ENCODE assay signal across 9 cellular contexts in genomic region chr9:96327694-96328352, GRCh38. TPM values are rescaled to one million over a fixed set of nuclear protein-coding genes. Genes with fewer than 3 reads are reported as not detected.
DNase-seq lines count a peak whose midpoint lies in the region; ATAC-seq and TF ChIP-seq lines count a peak whose summit lies in the region.
"Had no signal": no experiment of that assay in that cellular context is flagged by ENCODE, and none has a peak within 500 bp of the region (broad histone marks: within the 10 kb centered on the region; RNA-seq: fewer than 3 reads in every experiment).

No MANE protein-coding gene starts in this region.

- no peak overlapping the region for H3K27ac ChIP-seq in foreskin keratinocyte

- H3K4me3 Mint-ChIP-seq in CD14-positive monocyte, result no peak overlapping the region
- no peak overlapping the region for H3K4me3 Mint-ChIP-seq in activated T-cell treated with anti-CD3 and anti-CD28 coated beads, Interleukin-2, amount 50 U/mL, for 4 hours
- no peak overlapping the region for H3K4me3 Mint-ChIP-seq in osteocyte (ENCODE audit: unreplicated experiment)

- TF ChIP-seq CTCF in CD14-positive monocyte (IDR thresholded peaks at IDR 0.05) (peak; percentile 92), foreskin keratinocyte (conservative IDR thresholded peaks at IDR 0.05) (peak; percentile 92), osteocyte (IDR thresholded peaks at IDR 0.05) (peak; percentile 85)

- H3K4me1 ChIP-seq in foreskin keratinocyte, result peaks cover 14% of the 10 kb centered on the region

- DNase-seq in CD14-positive monocyte (ENCODE audit: low spot score), result no peak
- peak; percentile 13 for DNase-seq in GM19238 (ENCODE audit: insufficient read length, low spot score)
- peak; percentile 37 for DNase-seq in NCI-H748 (lab: John Stamatoyannopoulos, UW; ENCODE audit: unreplicated experiment)
- peak; percentile 37 for DNase-seq in activated T-cell treated with anti-CD3 and anti-CD28 coated beads, Interleukin-2, amount 50 U/mL, for 4 hours
- peak; percentile 17 to 41 for DNase-seq in foreskin keratinocyte
- DNase-seq in osteocyte (ENCODE audit: extremely low spot score, unreplicated experiment), result no peak
- DNase-seq in ecto neural progenitor cell (ENCODE audit: low spot score), result no peak

- no peaks in the 10 kb centered on the region for H3K27me3 ChIP-seq in foreskin keratinocyte

- peak; percentile 52 to 69 for ATAC-seq in activated T-cell treated with anti-CD3 and anti-CD28 coated beads, Interleukin-2, amount 50 U/mL, for 4 hours
- ATAC-seq in foreskin keratinocyte (peak; percentile 69), HG03108 (IDR thresholded peaks at IDR 0.05; ENCODE audit: unreplicated experiment) (no peak)

- H3K9me3 Mint-ChIP-seq in CD14-positive monocyte (no peaks in the 10 kb centered on the region), osteocyte (ENCODE audit: unreplicated experiment) (no peaks in the 10 kb centered on the region)
- no peaks in the 10 kb centered on the region for H3K9me3 Mint-ChIP-seq in activated T-cell treated with anti-CD3 and anti-CD28 coated beads, Interleukin-2, amount 50 U/mL, for 4 hours

- H3K27me3 Mint-ChIP-seq in CD14-positive monocyte (ENCODE audit: low read depth in 3 of 3) (peaks cover 0 to 2% (median 2%) of the 10 kb centered on the region in 3 donors), osteocyte (ENCODE audit: unreplicated experiment) (no peaks in the 10 kb centered on the region)
- H3K27me3 Mint-ChIP-seq in activated T-cell treated with anti-CD3 and anti-CD28 coated beads, Interleukin-2, amount 50 U/mL, for 4 hours (ENCODE audit: low read depth), result no peaks in the 10 kb centered on the region

- H3K4me1 Mint-ChIP-seq in CD14-positive monocyte (no peaks in the 10 kb centered on the region), osteocyte (ENCODE audit: unreplicated experiment) (no peaks in the 10 kb centered on the region)
- H3K4me1 Mint-ChIP-seq in activated T-cell treated with anti-CD3 and anti-CD28 coated beads, Interleukin-2, amount 50 U/mL, for 4 hours (ENCODE audit: low read depth), result no peaks in the 10 kb centered on the region

- intact Hi-C loops in CD14-positive monocyte (cut with micrococcal nuclease), result loop anchor here in 1 of 2 donors (5.0 kb wide), 1 partner anchor 339 kb away; no protein-coding TSS in a partner anchor

- H3K27ac Mint-ChIP-seq in CD14-positive monocyte, result no peak overlapping the region
- H3K27ac Mint-ChIP-seq in osteocyte (ENCODE audit: unreplicated experiment), result no peak overlapping the region

- H3K36me3 Mint-ChIP-seq in CD14-positive monocyte (peaks cover 11 to 12% of the 10 kb centered on the region in 2 donors), osteocyte (ENCODE audit: unreplicated experiment) (peaks cover 4% of the 10 kb centered on the region)
- peaks cover 2% of the 10 kb centered on the region for H3K36me3 Mint-ChIP-seq in activated T-cell treated with anti-CD3 and anti-CD28 coated beads, Interleukin-2, amount 50 U/mL, for 4 hours (ENCODE audit: insufficient read depth)

RNA-seq across cellular contexts. Expression of gene HSD17B3, which starts 25.8 kb away (rescaled TPM):
- not detected for polyA plus RNA-seq in CD14-positive monocyte
- total RNA-seq in activated T-cell treated with anti-CD3 and anti-CD28 coated beads, Interleukin-2, amount 50 U/mL, for 4 hours, result not detected
- total RNA-seq in foreskin keratinocyte, result 0.27 TPM in 1 of 2 replicates, not detected in the other
- 0.16 TPM in 1 of 2 replicates, not detected in the other for polyA plus RNA-seq in foreskin keratinocyte
- total RNA-seq in osteocyte, result not detected in 2 replicates
- total RNA-seq: T-helper 2 cell treated with Interferon-gamma antibody and Interleukin-4, amounts not matched to agents 100 ng/mL and 5 ng/mL, for 36 hours had no signal

RNA-seq across cellular contexts. Expression of gene SLC35D2, which starts 55.7 kb away (rescaled TPM):
- polyA plus RNA-seq in CD14-positive monocyte, result 10 to 100 TPM; 14.8 to 27.4 TPM
- total RNA-seq in activated T-cell treated with anti-CD3 and anti-CD28 coated beads, Interleukin-2, amount 50 U/mL, for 4 hours, result 1 to 10 TPM; 3.5 to 7.2 (median 4.4) TPM
- 15.0 and 24.1 TPM in 2 replicates for total RNA-seq in foreskin keratinocyte
- 17.0 and 24.0 TPM in 2 replicates for polyA plus RNA-seq in foreskin keratinocyte
- 18.3 and 20.2 TPM in 2 replicates for total RNA-seq in osteocyte

Comparison
In these comparisons a context has a peak if more than half of its experiments do, and no peak if none do; other contexts are left out.
1. DNase-seq: peak in GM19238 (single experiment), NCI-H748 (single experiment), activated T-cell treated with anti-CD3 and anti-CD28 coated beads, Interleukin-2, amount 50 U/mL, for 4 hours (single experiment) and foreskin keratinocyte (2 of 2); none in CD14-positive monocyte (single experiment), osteocyte (single experiment) and ecto neural progenitor cell (single experiment).
2. Peak in every context shown above with its lines, with median percentiles within 50 percentile points of each other: CTCF ChIP-seq.